In the genomic region with DNA sequence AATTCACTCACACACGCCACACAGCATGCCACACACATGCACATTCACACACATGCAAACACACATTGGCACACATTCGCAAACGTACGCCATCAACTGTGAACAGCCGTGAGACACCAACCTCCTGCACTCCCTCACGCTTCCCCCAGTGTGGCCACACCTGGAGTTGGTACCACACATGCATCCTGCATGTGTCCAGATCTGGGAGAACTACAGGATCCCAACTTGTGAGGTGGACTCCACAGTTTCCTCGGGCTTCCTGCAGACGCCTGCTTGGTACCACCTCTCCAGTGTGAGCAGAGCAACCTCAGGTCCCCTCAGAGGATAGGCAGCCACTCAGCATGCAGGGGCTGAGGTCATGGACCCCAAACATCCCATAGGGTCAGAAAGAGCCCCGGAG, we compare ENCODE assay signal across 6 cellular contexts.
"Had no signal": no experiment of that assay in that cellular context is flagged by ENCODE, and none has a peak within 500 bp of the region (broad histone marks: within the 10 kb centered on the region; RNA-seq: fewer than 3 reads in every experiment).

No MANE protein-coding gene starts in this region.

- ATAC-seq: GM23338, HCT116, K562 had no signal

- H3K4me1 ChIP-seq: HAP-1 had no signal

- H3K27ac Mint-ChIP-seq: GM23338, HFFc6 had no signal

- H3K4me1 Mint-ChIP-seq: GM23338 had no signal

- H3K4me3 Mint-ChIP-seq: GM23338, HFFc6 had no signal

- H3K4me3 ChIP-seq: GM23338, HAP-1, K562 had no signal

- H3K36me3 ChIP-seq: HAP-1 had no signal

- H3K9me3 ChIP-seq: HAP-1 had no signal

- DNase-seq: HFFc6, IMR-90 had no signal
